In genomic region chr2:46855805-46856204, GRCh38 we compare ENCODE assay signal across 17 cellular contexts. TPM values are rescaled to one million over a fixed set of nuclear protein-coding genes. Genes with fewer than 3 reads are reported as not detected.
DNase-seq lines count a peak whose midpoint lies in the region; ATAC-seq, FAIRE-seq and TF ChIP-seq lines count a peak whose summit lies in the region.
"Had no signal": no experiment of that assay in that cellular context is flagged by ENCODE, and none has a peak within 500 bp of the region (broad histone marks: within the 10 kb centered on the region; RNA-seq: fewer than 3 reads in every experiment).

No MANE protein-coding gene starts in this region.

- no peaks in the 10 kb centered on the region for H3K36me3 Mint-ChIP-seq in chondrocyte (ENCODE audit: low read depth)
- no peaks in the 10 kb centered on the region for H3K36me3 Mint-ChIP-seq in stimulated activated effector memory CD8-positive, alpha-beta T cell treated with anti-CD3 and anti-CD28 coated beads, Interleukin-12 subunit alpha, Interleukin-12 subunit beta, amount 100 ng/mL, for 72 hours
- H3K36me3 Mint-ChIP-seq in T-helper 2 cell treated with Interferon-gamma antibody and Interleukin-4, amounts not matched to agents 5 μg/mL and 100 μg/mL, for 36 hours (ENCODE audit: low read depth), result no peaks in the 10 kb centered on the region

- H3K4me3 ChIP-seq in lower lobe of right lung (no peak overlapping the region), stomach (no peak overlapping the region)

- H3K4me1 Mint-ChIP-seq in chondrocyte (ENCODE audit: low read depth), result peaks cover 82% of the 10 kb centered on the region
- H3K4me1 Mint-ChIP-seq in stimulated activated effector memory CD8-positive, alpha-beta T cell treated with anti-CD3 and anti-CD28 coated beads, Interleukin-12 subunit alpha, Interleukin-12 subunit beta, amount 100 ng/mL, for 72 hours, result no peaks in the 10 kb centered on the region
- H3K4me1 Mint-ChIP-seq in T-helper 2 cell treated with Interferon-gamma antibody and Interleukin-4, amounts not matched to agents 5 μg/mL and 100 μg/mL, for 36 hours (ENCODE audit: low read depth), result no peaks in the 10 kb centered on the region

- H3K27ac Mint-ChIP-seq in chondrocyte (ENCODE audit: unreplicated experiment), result peak overlapping the region; percentile 88
- no peak overlapping the region for H3K27ac Mint-ChIP-seq in stimulated activated effector memory CD8-positive, alpha-beta T cell treated with anti-CD3 and anti-CD28 coated beads, Interleukin-12 subunit alpha, Interleukin-12 subunit beta, amount 100 ng/mL, for 72 hours
- no peak overlapping the region for H3K27ac Mint-ChIP-seq in T-helper 2 cell treated with Interferon-gamma antibody and Interleukin-4, amounts not matched to agents 5 μg/mL and 100 μg/mL, for 36 hours
- H3K27ac Mint-ChIP-seq: IgD-negative memory B cell had no signal

- ATAC-seq in lower lobe of right lung, result peak in 1 of 2 donors; percentile 4
- no peak for ATAC-seq in stimulated activated effector memory CD8-positive, alpha-beta T cell treated with anti-CD3 and anti-CD28 coated beads, Interleukin-12 subunit alpha, Interleukin-12 subunit beta, amount 100 ng/mL, for 72 hours
- no peak for ATAC-seq in GM18517 (IDR thresholded peaks at IDR 0.05; ENCODE audit: unreplicated experiment)

- intact Hi-C loops in lower lobe of right lung (cut with DNase I), result no loop called here
- intact Hi-C loops in stomach (cut with DNase I; ENCODE audit: low total_unique reads), result no loop called here

- H3K4me3 Mint-ChIP-seq in chondrocyte (ENCODE audit: unreplicated experiment), result no peak overlapping the region
- no peak overlapping the region for H3K4me3 Mint-ChIP-seq in stimulated activated effector memory CD8-positive, alpha-beta T cell treated with anti-CD3 and anti-CD28 coated beads, Interleukin-12 subunit alpha, Interleukin-12 subunit beta, amount 100 ng/mL, for 72 hours
- no peak overlapping the region for H3K4me3 Mint-ChIP-seq in T-helper 2 cell treated with Interferon-gamma antibody and Interleukin-4, amounts not matched to agents 5 μg/mL and 100 μg/mL, for 36 hours
- H3K4me3 Mint-ChIP-seq: IgD-negative memory B cell had no signal

- H3K4me1 ChIP-seq in lower lobe of right lung (peaks cover 27% of the 10 kb centered on the region), stomach (peaks cover 12 to 30% (median 20%) of the 10 kb centered on the region in 4 donors)
- H3K4me1 ChIP-seq: parathyroid adenoma had no signal

- TF ChIP-seq POLR2A in stomach (IDR thresholded peaks at IDR 0.05), result no peak

- TF ChIP-seq EP300 in stomach (IDR thresholded peaks at IDR 0.05), result no peak

- no peaks in the 10 kb centered on the region for H3K27me3 Mint-ChIP-seq in chondrocyte (ENCODE audit: low read depth)
- H3K27me3 Mint-ChIP-seq in T-helper 2 cell treated with Interferon-gamma antibody and Interleukin-4, amounts not matched to agents 5 μg/mL and 100 μg/mL, for 36 hours (ENCODE audit: low read depth), result peaks cover 11% of the 10 kb centered on the region

- H3K27me3 ChIP-seq in lower lobe of right lung (ENCODE audit: low read depth) (no peaks in the 10 kb centered on the region), stomach (no peaks in the 10 kb centered on the region)

- H3K9me3 ChIP-seq in lower lobe of right lung, result no peaks in the 10 kb centered on the region
- no peaks in the 10 kb centered on the region for H3K9me3 ChIP-seq in stomach

- H3K27ac ChIP-seq in lower lobe of right lung, result peak overlapping the region; percentile 60
- peak overlapping the region in 4 of 5 donors; percentile 66 to 84 (median 72) for H3K27ac ChIP-seq in stomach

- FAIRE-seq in RCC 7860 (lab: Jason Lieb, UNC), result no peak
- FAIRE-seq: G401.6, TTC549 had no signal

- TF ChIP-seq CTCF in chondrocyte (IDR thresholded peaks at IDR 0.05), result no peak
- TF ChIP-seq CTCF in lower lobe of right lung (IDR thresholded peaks at IDR 0.05), result no peak
- TF ChIP-seq CTCF in stomach (IDR thresholded peaks at IDR 0.05), result no peak

- no peaks in the 10 kb centered on the region for H3K36me3 ChIP-seq in lower lobe of right lung
- H3K36me3 ChIP-seq in stomach, result no peaks in the 10 kb centered on the region

- 82 to 98% (median 92%) methylated on average over 1 of the region's 1 CpG for WGBS in stomach, 5 donors

- peaks cover 7% of the 10 kb centered on the region for H3K9me3 Mint-ChIP-seq in chondrocyte (ENCODE audit: low read depth)
- no peaks in the 10 kb centered on the region for H3K9me3 Mint-ChIP-seq in stimulated activated effector memory CD8-positive, alpha-beta T cell treated with anti-CD3 and anti-CD28 coated beads, Interleukin-12 subunit alpha, Interleukin-12 subunit beta, amount 100 ng/mL, for 72 hours
- H3K9me3 Mint-ChIP-seq in T-helper 2 cell treated with Interferon-gamma antibody and Interleukin-4, amounts not matched to agents 5 μg/mL and 100 μg/mL, for 36 hours, result no peaks in the 10 kb centered on the region
- H3K9me3 Mint-ChIP-seq: IgD-negative memory B cell had no signal

- DNase-seq in RCC 7860 (ENCODE audit: low spot score), result peak; percentile 68
- no peak for DNase-seq in chondrocyte (ENCODE audit: low spot score)
- no peak for DNase-seq in lower lobe of right lung
- DNase-seq in stomach, result no peak
- DNase-seq in stimulated activated effector memory CD8-positive, alpha-beta T cell treated with anti-CD3 and anti-CD28 coated beads, Interleukin-12 subunit alpha, Interleukin-12 subunit beta, amount 100 ng/mL, for 72 hours (ENCODE audit: low spot score in 2 of 2), result no peak
- DNase-seq in activated CD8-positive, alpha-beta memory T cell treated with anti-CD3 and anti-CD28 coated beads, Interleukin-2, amount 50 U/mL, for 48 hours, result no peak
- DNase-seq in T-helper 2 cell treated with Interferon-gamma antibody and Interleukin-4, amounts not matched to agents 5 μg/mL and 100 μg/mL, for 36 hours (ENCODE audit: low spot score), result no peak
- DNase-seq: activated naive CD4-positive, alpha-beta T cell treated with Interleukin-2 at 50 U/mL for 16 hours; cortex of kidney; NCI-H1105; stimulated activated CD4-positive, alpha-beta T cell treated with anti-CD3 and anti-CD28 coated beads, Interleukin-4, amount 100 ng/mL, for 24 hours; stimulated activated naive CD4-positive, alpha-beta T cell treated with Interleukin-2 at 50 U/mL for 16 hours had no signal

RNA-seq across cellular contexts. Expression of gene MCFD2, which starts 59.8 kb away (rescaled TPM):
- total RNA-seq in chondrocyte (95.0 to 103 TPM (median 101 TPM) in 3 replicates), lower lobe of right lung (82.3 TPM), stomach (100 to 1,000 TPM in 2 of 5 donors, 10 to 100 TPM in 3; 13.3 to 127 (median 78.0) TPM)
- polyA plus RNA-seq in stomach, result 10 to 100 TPM; 15.9 to 23.5 (median 17.1) TPM
